ENCODE assay signal across 15 cellular contexts in genomic region chr2:168536925-168537466, GRCh38.
DNase-seq lines count a peak whose midpoint lies in the region; ATAC-seq, FAIRE-seq and TF ChIP-seq lines count a peak whose summit lies in the region.
"Had no signal": no experiment of that assay in that cellular context is flagged by ENCODE, and none has a peak within 500 bp of the region (broad histone marks: within the 10 kb centered on the region; RNA-seq: fewer than 3 reads in every experiment).

No MANE protein-coding gene starts in this region.

- peaks cover 44% of the 10 kb centered on the region for H3K4me1 Mint-ChIP-seq in HFFc6 (ENCODE audit: low read depth)
- H3K4me1 Mint-ChIP-seq in activated T-helper 17 cell treated with anti-CD3 and anti-CD28 coated beads, Interleukin-2, amount 50 U/mL, for 72 hours, result peaks cover 27% of the 10 kb centered on the region

- H3K9me3 ChIP-seq in keratinocyte (ENCODE audit: control insufficient read depth, low read depth, low read length) (peaks cover 2% of the 10 kb centered on the region), uterus (peaks cover 0 to 13% of the 10 kb centered on the region in 2 donors)

- H3K27ac ChIP-seq in keratinocyte (ENCODE audit: control insufficient read depth, insufficient read depth, low read length) (peak overlapping the region; percentile 61), uterus (no peak overlapping the region)
- H3K27ac ChIP-seq: brain microvascular endothelial cell, HL-60 had no signal

- H3K4me1 ChIP-seq in keratinocyte (ENCODE audit: control insufficient read depth, extremely low read depth, insufficient read depth, low read length) (peaks cover 33% of the 10 kb centered on the region), uterus (no peaks in the 10 kb centered on the region)

- dilution Hi-C loops in keratinocyte (cut with MboI; ENCODE audit: extremely low pct_ligation_motif_present, low sequenced_read_pairs), result no loop called here

- peak; percentile 86 for ATAC-seq in activated T-helper 17 cell treated with anti-CD3 and anti-CD28 coated beads, Interleukin-2, amount 50 U/mL, for 72 hours (replicated peaks)

- H3K4me3 Mint-ChIP-seq in HFFc6, result no peak overlapping the region
- H3K4me3 Mint-ChIP-seq in activated T-helper 17 cell treated with anti-CD3 and anti-CD28 coated beads, Interleukin-2, amount 50 U/mL, for 72 hours, result no peak overlapping the region

- no peak overlapping the region for H3K4me2 ChIP-seq in keratinocyte (ENCODE audit: control insufficient read depth, extremely low read depth, insufficient read depth, low read depth, low read length)

- H3K79me2 ChIP-seq in keratinocyte (ENCODE audit: control insufficient read depth, insufficient read depth, low read length), result peaks cover 70% of the 10 kb centered on the region

- no peaks in the 10 kb centered on the region for H4K20me1 ChIP-seq in keratinocyte (ENCODE audit: control insufficient read depth, extremely low read depth, insufficient read depth, low read length)

- H3K36me3 ChIP-seq in keratinocyte (ENCODE audit: control insufficient read depth in 2 of 2, extremely low read depth in 1 of 2, insufficient read depth in 2 of 2, low read length in 2 of 2) (no peaks in the 10 kb centered on the region), uterus (no peaks in the 10 kb centered on the region)
- H3K36me3 ChIP-seq: brain microvascular endothelial cell had no signal

- TF ChIP-seq POLR2A in uterus (IDR thresholded peaks at IDR 0.05), result no peak
- no peak for TF ChIP-seq POLR2A in erythroblast (IDR thresholded peaks at IDR 0.05; ENCODE audit: low read length)

- no peak for DNase-seq in D721Med (ENCODE audit: insufficient read length, low spot score)
- DNase-seq in HFFc6, result peak; percentile 15
- no peak for DNase-seq in keratinocyte (ENCODE audit: low read depth, low spot score)
- no peak for DNase-seq in stimulated activated naive CD4-positive, alpha-beta T cell treated with Interleukin-2 at 50 U/mL for 16 hours (lab: John Stamatoyannopoulos, UW)
- DNase-seq in uterus, result no peak
- no peak for DNase-seq in erythroblast (lab: John Stamatoyannopoulos, UW)
- DNase-seq: activated CD4-positive, alpha-beta T cell treated with anti-CD3 and anti-CD28 coated beads, Interleukin-2, amount 50 U/mL, for 48 hours; activated gamma-delta T cell treated with Interleukin-2 at 50 U/mL for 16 hours; brain microvascular endothelial cell; dorsolateral prefrontal cortex; Kasumi-1; NCI-H446 treated with DMSO at 0.1 percent for 48 hours; stomach had no signal

- H3K27me3 ChIP-seq in keratinocyte (ENCODE audit: control insufficient read depth, extremely low read depth, insufficient read depth, low read length) (no peaks in the 10 kb centered on the region), uterus (no peaks in the 10 kb centered on the region)
- H3K27me3 ChIP-seq: brain microvascular endothelial cell, dorsolateral prefrontal cortex, stomach had no signal

- no peaks in the 10 kb centered on the region; the same call in 1 of the 2 replicates for H3K9me3 Mint-ChIP-seq in HFFc6
- peaks cover 19% of the 10 kb centered on the region for H3K9me3 Mint-ChIP-seq in activated T-helper 17 cell treated with anti-CD3 and anti-CD28 coated beads, Interleukin-2, amount 50 U/mL, for 72 hours

- peaks cover 2% of the 10 kb centered on the region; the same call in 1 of the 2 replicates for H3K27me3 Mint-ChIP-seq in HFFc6 (ENCODE audit: insufficient read depth)
- no peaks in the 10 kb centered on the region for H3K27me3 Mint-ChIP-seq in activated T-helper 17 cell treated with anti-CD3 and anti-CD28 coated beads, Interleukin-2, amount 50 U/mL, for 72 hours

- H3K4me3 ChIP-seq in keratinocyte (ENCODE audit: control insufficient read depth in 2 of 3, extremely low read depth in 1 of 3, insufficient read depth in 2 of 3, low read depth in 1 of 3, low read length in 3 of 3), result no peak overlapping the region
- H3K4me3 ChIP-seq in uterus, result no peak overlapping the region
- H3K4me3 ChIP-seq: dorsolateral prefrontal cortex, stomach had no signal

- TF ChIP-seq CTCF in D721Med (IDR thresholded peaks at IDR 0.05; ENCODE audit: insufficient read depth, missing control alignments) (no peak), HFFc6 (IDR thresholded peaks at IDR 0.05) (no peak), keratinocyte (optimal IDR thresholded peaks at IDR 0.05 in 1 of 3, IDR thresholded peaks at IDR 0.05 in 1 of 3, conservative IDR thresholded peaks at IDR 0.05 in 1 of 3; ENCODE audit: extremely low read depth in 1 of 3, insufficient read depth in 2 of 3, low read length in 3 of 3) (no peak), uterus (IDR thresholded peaks at IDR 0.05) (no peak)

- H3K36me3 Mint-ChIP-seq in HFFc6 (ENCODE audit: low read depth), result peaks cover 5% of the 10 kb centered on the region; the same call in 1 of the 2 replicates
- no peaks in the 10 kb centered on the region for H3K36me3 Mint-ChIP-seq in activated T-helper 17 cell treated with anti-CD3 and anti-CD28 coated beads, Interleukin-2, amount 50 U/mL, for 72 hours (ENCODE audit: low read depth)

- no peak overlapping the region for H2AFZ ChIP-seq in keratinocyte (ENCODE audit: control insufficient read depth, low read length)

- peak overlapping the region; percentile 47; the same call in 1 of the 2 replicates for H3K27ac Mint-ChIP-seq in HFFc6
- no peak overlapping the region for H3K27ac Mint-ChIP-seq in activated T-helper 17 cell treated with anti-CD3 and anti-CD28 coated beads, Interleukin-2, amount 50 U/mL, for 72 hours

- H3K9ac ChIP-seq in keratinocyte (ENCODE audit: control insufficient read depth, extremely low read depth, insufficient read depth, low read length), result no peak overlapping the region

- no peaks in the 10 kb centered on the region for H3K9me1 ChIP-seq in keratinocyte (ENCODE audit: control insufficient read depth, extremely low read depth, insufficient read depth, low read length)

- FAIRE-seq in D721Med (lab: Jason Lieb, UNC) (peak; percentile 70), keratinocyte (lab: Jason Lieb, UNC) (peak; percentile 80)

- intact Hi-C loops in uterus (cut with DNase I; ENCODE audit: low total_unique reads), result no loop called here
